In genomic region chr17:63304704-63305261, GRCh38 we compare ENCODE assay signal across 32 cellular contexts.
"Had no signal": no experiment of that assay in that cellular context is flagged by ENCODE, and none has a peak within 500 bp of the region (broad histone marks: within the 10 kb centered on the region; RNA-seq: fewer than 3 reads in every experiment).

No MANE protein-coding gene starts in this region.

- H3K36me3 ChIP-seq: brain microvascular endothelial cell, esophagus muscularis mucosa, gastroesophageal sphincter had no signal

- DNase-seq: activated CD4-positive, alpha-beta memory T cell treated with anti-CD3 and anti-CD28 coated beads, Interleukin-2, amount 10 ng/mL, durations not matched to agents 7 days and 5 days; activated CD4-positive, alpha-beta T cell treated with anti-CD3 and anti-CD28 coated beads for 36 hours; activated CD4-positive, alpha-beta T cell treated with anti-CD3 and anti-CD28 coated beads, Interleukin-2, amount 10 ng/mL, durations not matched to agents 24 days and 14 days; activated CD4-positive, alpha-beta T cell treated with anti-CD3 and anti-CD28 coated beads, Interleukin-2, amount 50 U/mL, for 4 hours; activated CD4-positive, CD25-positive, alpha-beta regulatory T cell; activated CD4-positive, CD25-positive, alpha-beta regulatory T cell treated with anti-CD3 and anti-CD28 coated beads, Interleukin-2, amount 50 U/mL, for 72 hours; activated CD8-positive, alpha-beta memory T cell treated with anti-CD3 and anti-CD28 coated beads, Interleukin-2, amount 50 U/mL, for 48 hours; activated gamma-delta T cell; activated naive CD4-positive, alpha-beta T cell; activated naive CD4-positive, alpha-beta T cell treated with anti-CD3 and anti-CD28 coated beads, Interleukin-2, amount 10 ng/mL, durations not matched to agents 7 days and 5 days; activated T-cell treated with anti-CD3 and anti-CD28 coated beads for 4 hours; activated T-cell treated with anti-CD3 and anti-CD28 coated beads, Interleukin-2, amount 50 U/mL, for 24 hours; activated T-cell treated with anti-CD3 and anti-CD28 coated beads, Interleukin-2, amount 50 U/mL, for 72 hours; amniotic stem cell; anterior cingulate cortex; brain microvascular endothelial cell; caudate nucleus; dorsolateral prefrontal cortex; effector memory CD4-positive, alpha-beta T cell; erythroblast; foreskin keratinocyte; head of caudate nucleus; T-helper 1 cell; T-helper 17 cell; T1000 had no signal

- H3K9me3 ChIP-seq: esophagus muscularis mucosa, gastroesophageal sphincter had no signal

- H3K4me3 Mint-ChIP-seq: activated CD4-positive, alpha-beta memory T cell treated with anti-CD3 and anti-CD28 coated beads, Interleukin-2, amount 10 ng/mL, durations not matched to agents 7 days and 5 days; activated CD4-positive, alpha-beta T cell treated with anti-CD3 and anti-CD28 coated beads for 36 hours; activated CD4-positive, alpha-beta T cell treated with anti-CD3 and anti-CD28 coated beads, Interleukin-2, amount 10 ng/mL, durations not matched to agents 24 days and 14 days; activated naive CD4-positive, alpha-beta T cell treated with anti-CD3 and anti-CD28 coated beads, Interleukin-2, amount 10 ng/mL, durations not matched to agents 7 days and 5 days; activated naive CD8-positive, alpha-beta T cell; activated T-cell treated with anti-CD3 and anti-CD28 coated beads, Interleukin-2, amount 50 U/mL, for 24 hours; activated T-cell treated with anti-CD3 and anti-CD28 coated beads, Interleukin-2, amount 50 U/mL, for 72 hours; dendritic cell treated with granulocyte-macrophage colony-stimulating factor and Interleukin-4, amounts not matched to agents 40 ng/mL and 50 ng/mL, for 4 days; T-helper 17 cell; T-helper 2 cell treated with Interferon-gamma antibody and Interleukin-4, amounts not matched to agents 5 μg/mL and 100 μg/mL, for 36 hours had no signal

- H3K36me3 Mint-ChIP-seq: activated naive CD4-positive, alpha-beta T cell treated with anti-CD3 and anti-CD28 coated beads, Interleukin-2, amount 10 ng/mL, durations not matched to agents 7 days and 5 days had no signal

- H3K27me3 ChIP-seq: brain microvascular endothelial cell, dorsolateral prefrontal cortex, esophagus muscularis mucosa, foreskin keratinocyte, gastroesophageal sphincter had no signal

- H3K4me3 ChIP-seq: coronary artery, dorsolateral prefrontal cortex, esophagus muscularis mucosa, gastroesophageal sphincter had no signal

- H3K27me3 Mint-ChIP-seq: activated CD4-positive, alpha-beta memory T cell treated with anti-CD3 and anti-CD28 coated beads, Interleukin-2, amount 10 ng/mL, durations not matched to agents 7 days and 5 days; activated CD4-positive, alpha-beta T cell treated with anti-CD3 and anti-CD28 coated beads for 36 hours; activated CD4-positive, alpha-beta T cell treated with anti-CD3 and anti-CD28 coated beads, Interleukin-2, amount 10 ng/mL, durations not matched to agents 24 days and 14 days; activated naive CD4-positive, alpha-beta T cell treated with anti-CD3 and anti-CD28 coated beads, Interleukin-2, amount 10 ng/mL, durations not matched to agents 7 days and 5 days; activated naive CD8-positive, alpha-beta T cell; activated T-cell treated with anti-CD3 and anti-CD28 coated beads, Interleukin-2, amount 50 U/mL, for 24 hours; dendritic cell treated with granulocyte-macrophage colony-stimulating factor and Interleukin-4, amounts not matched to agents 40 ng/mL and 50 ng/mL, for 4 days; T-helper 17 cell had no signal

- H3K4me1 Mint-ChIP-seq: activated CD4-positive, alpha-beta T cell treated with anti-CD3 and anti-CD28 coated beads for 36 hours; activated CD4-positive, alpha-beta T cell treated with anti-CD3 and anti-CD28 coated beads, Interleukin-2, amount 10 ng/mL, durations not matched to agents 24 days and 14 days; activated naive CD4-positive, alpha-beta T cell treated with anti-CD3 and anti-CD28 coated beads, Interleukin-2, amount 10 ng/mL, durations not matched to agents 7 days and 5 days had no signal

- H3K27ac ChIP-seq: brain microvascular endothelial cell, coronary artery, dorsolateral prefrontal cortex, esophagus muscularis mucosa, foreskin keratinocyte, gastroesophageal sphincter had no signal

- FAIRE-seq: astrocyte had no signal

- H3K4me1 ChIP-seq: esophagus muscularis mucosa, foreskin keratinocyte, gastroesophageal sphincter had no signal

- H3K27ac Mint-ChIP-seq: activated CD4-positive, alpha-beta memory T cell treated with anti-CD3 and anti-CD28 coated beads, Interleukin-2, amount 10 ng/mL, durations not matched to agents 7 days and 5 days; activated CD4-positive, alpha-beta T cell treated with anti-CD3 and anti-CD28 coated beads for 36 hours; activated CD4-positive, alpha-beta T cell treated with anti-CD3 and anti-CD28 coated beads, Interleukin-2, amount 10 ng/mL, durations not matched to agents 24 days and 14 days; activated naive CD4-positive, alpha-beta T cell treated with anti-CD3 and anti-CD28 coated beads, Interleukin-2, amount 10 ng/mL, durations not matched to agents 7 days and 5 days; activated naive CD8-positive, alpha-beta T cell; activated T-cell treated with anti-CD3 and anti-CD28 coated beads, Interleukin-2, amount 50 U/mL, for 24 hours; activated T-cell treated with anti-CD3 and anti-CD28 coated beads, Interleukin-2, amount 50 U/mL, for 72 hours; dendritic cell treated with granulocyte-macrophage colony-stimulating factor and Interleukin-4, amounts not matched to agents 40 ng/mL and 50 ng/mL, for 4 days; T-helper 17 cell; T-helper 2 cell treated with Interferon-gamma antibody and Interleukin-4, amounts not matched to agents 5 μg/mL and 100 μg/mL, for 36 hours had no signal

- ATAC-seq: activated CD4-positive, alpha-beta T cell treated with anti-CD3 and anti-CD28 coated beads for 36 hours; activated T-cell treated with anti-CD3 and anti-CD28 coated beads, Interleukin-2, amount 50 U/mL, for 72 hours; foreskin keratinocyte; gastroesophageal sphincter; T-helper 17 cell had no signal
